11 cellular contexts compared by ENCODE assay signal in the genomic region with DNA sequence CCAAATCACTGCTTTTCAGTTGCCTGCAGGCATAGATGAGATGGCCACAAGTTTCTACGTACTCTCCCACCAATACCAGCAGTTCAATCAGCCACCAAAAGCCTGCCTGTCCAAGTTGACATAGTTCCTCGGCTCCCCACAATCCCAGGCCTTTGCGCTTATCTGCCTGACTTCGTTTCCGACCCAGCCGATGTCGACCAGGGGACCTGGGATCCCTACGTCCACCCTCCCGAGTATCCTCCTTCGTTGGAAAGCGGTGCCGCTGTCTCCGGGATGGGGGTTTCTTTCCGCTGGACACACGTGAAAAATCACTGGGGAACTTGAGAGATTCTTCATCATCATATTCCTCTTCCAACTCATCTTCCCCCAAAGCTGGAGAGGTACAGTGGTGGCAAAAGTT. TPM values are rescaled to one million over a fixed set of nuclear protein-coding genes. Genes with fewer than 3 reads are reported as not detected.
DNase-seq lines count a peak whose midpoint lies in the region; ATAC-seq and TF ChIP-seq lines count a peak whose summit lies in the region.
"Had no signal": no experiment of that assay in that cellular context is flagged by ENCODE, and none has a peak within 500 bp of the region (broad histone marks: within the 10 kb centered on the region; RNA-seq: fewer than 3 reads in every experiment).

No MANE protein-coding gene starts in this region.

- ATAC-seq in naive B cell (ENCODE audit: low read depth in 2 of 2) (no peak), HG03457 (IDR thresholded peaks at IDR 0.05; ENCODE audit: unreplicated experiment) (no peak)
- ATAC-seq: activated CD4-positive, CD25-positive, alpha-beta regulatory T cell treated with anti-CD3 and anti-CD28 coated beads, Interleukin-2, amount 50 U/mL, for 24 hours had no signal

- H3K9ac ChIP-seq in BLaER1: no peak overlapping the region; the same call in 1 of the 2 replicates

- intact Hi-C loops in ascending aorta (cut with DNase I) (no loop called here), lower leg skin (cut with DNase I; ENCODE audit: low total_unique reads) (no loop called here)

- DNase-seq in HFFc6 (no peak), ascending aorta (ENCODE audit: low spot score in 2 of 2) (no peak), naive B cell (no peak), coronary artery (ENCODE audit: low spot score) (no peak), lower leg skin (ENCODE audit: low spot score in 2 of 2) (no peak), GF-D8 (lab: John Stamatoyannopoulos, UW) (no peak)
- DNase-seq: central memory CD4-positive, alpha-beta T cell; NCI-H526 treated with DMSO at 0.1 percent for 48 hours had no signal

- H3K36me3 Mint-ChIP-seq in HFFc6 (ENCODE audit: low read depth) (peaks cover 26% of the 10 kb centered on the region), naive B cell (no peaks in the 10 kb centered on the region)

- H3K27ac ChIP-seq in BLaER1: 0 out of 2 replicates have a peak overlapping the region, but pooled peaks have one; percentile 84
- peak overlapping the region; percentile 89 to 93 for H3K27ac ChIP-seq in ascending aorta
- H3K27ac ChIP-seq in coronary artery: peak overlapping the region in 1 of 2 donors; percentile 18

- H3K4me3 ChIP-seq in BLaER1 (peak overlapping the region; percentile 88), ascending aorta (no peak overlapping the region), coronary artery (no peak overlapping the region), lower leg skin (ENCODE audit: low read depth, poor library complexity, severe bottlenecking) (no peak overlapping the region)

- no peak for TF ChIP-seq POLR2A in lower leg skin (IDR thresholded peaks at IDR 0.05)

- 90% methylated on average over 15 of the region's 15 CpGs for WGBS in lower leg skin, 2 donors

- H3K36me3 ChIP-seq in BLaER1 (peaks cover 37% of the 10 kb centered on the region), ascending aorta (peaks cover under 1 to 5% of the 10 kb centered on the region in 2 donors)

- TF ChIP-seq CTCF in HFFc6 (IDR thresholded peaks at IDR 0.05) (no peak), ascending aorta (IDR thresholded peaks at IDR 0.05) (no peak), coronary artery (IDR thresholded peaks at IDR 0.05) (no peak), lower leg skin (IDR thresholded peaks at IDR 0.05) (no peak)

- H3K9me3 Mint-ChIP-seq in HFFc6 (no peaks in the 10 kb centered on the region), naive B cell (no peaks in the 10 kb centered on the region)

- peaks cover 20% of the 10 kb centered on the region for H4K20me1 ChIP-seq in BLaER1

- H3K4me1 Mint-ChIP-seq in HFFc6 (ENCODE audit: low read depth) (peaks cover 50% of the 10 kb centered on the region), naive B cell (peaks cover 40 to 59% (median 47%) of the 10 kb centered on the region in 3 donors)

- H3K4me3 Mint-ChIP-seq in HFFc6 (peak overlapping the region; percentile 95; the same call in 1 of the 2 replicates), naive B cell (peak overlapping the region; percentile 76 to 98 (median 96))

- peak overlapping the region; percentile 92 for H3K4me2 ChIP-seq in BLaER1

- H3K4me1 ChIP-seq in BLaER1 (peaks cover 64% of the 10 kb centered on the region), ascending aorta (peaks cover 8 to 32% of the 10 kb centered on the region in 2 donors)

- H3K27me3 Mint-ChIP-seq in HFFc6 (ENCODE audit: insufficient read depth) (peaks cover 5% of the 10 kb centered on the region), naive B cell (no peaks in the 10 kb centered on the region)

- H3K27ac Mint-ChIP-seq in HFFc6: peak overlapping the region; percentile 4; the same call in 1 of the 2 replicates
- H3K27ac Mint-ChIP-seq in naive B cell: peak overlapping the region in 5 of 6 donors; percentile 67 to 95 (median 90)

- no peaks in the 10 kb centered on the region for H3K27me3 ChIP-seq in BLaER1
- H3K27me3 ChIP-seq in ascending aorta: no peaks in the 10 kb centered on the region

- H3K9me3 ChIP-seq in BLaER1 (no peaks in the 10 kb centered on the region), ascending aorta (no peaks in the 10 kb centered on the region)

RNA-seq across cellular contexts. Expression of gene DNAJC14, which starts 1.6 kb away (rescaled TPM):
- total RNA-seq in HFFc6 (2021; fragmentation: NEBNext Ultra II Directional; extraction: Animal tissue kit (Norgen Biotek cat#: 25700)): 10 to 100 TPM; 31.7 to 33.5 (median 32.5) TPM
- total RNA-seq in ascending aorta: 26.1 TPM
- polyA plus RNA-seq in naive B cell (ENCODE audit: low read depth in 6 of 6): 10 to 100 TPM; 29.0 to 46.9 (median 37.4) TPM
- total RNA-seq in lower leg skin: 10 to 100 TPM; 25.8 to 39.3 (median 36.1) TPM

RNA-seq across cellular contexts. Expression of gene ORMDL2, which starts 10.0 kb away (rescaled TPM):
- total RNA-seq in HFFc6 (2021; fragmentation: NEBNext Ultra II Directional; extraction: Animal tissue kit (Norgen Biotek cat#: 25700)): 100 to 1,000 TPM in 1 of 6 experiments, 10 to 100 TPM in 5; 79.9 to 100 (median 90.1) TPM
- 13.8 TPM for total RNA-seq in ascending aorta
- polyA plus RNA-seq in naive B cell (ENCODE audit: low read depth in 6 of 6): 100 to 1,000 TPM in 3 of 6 donors, 10 to 100 TPM in 3; 73.9 to 114 (median 98.1) TPM
- 10 to 100 TPM; 10.7 to 21.5 (median 17.8) TPM for total RNA-seq in lower leg skin

RNA-seq across cellular contexts. Expression of gene SARNP, which starts 10.3 kb away (rescaled TPM):
- total RNA-seq in HFFc6 (2021; fragmentation: NEBNext Ultra II Directional; extraction: Animal tissue kit (Norgen Biotek cat#: 25700)): 10 to 100 TPM; 68.9 to 85.5 (median 78.4) TPM
- total RNA-seq in ascending aorta: 13.4 TPM
- 100 to 1,000 TPM in 4 of 6 donors, 10 to 100 TPM in 2; 92.8 to 128 (median 106) TPM for polyA plus RNA-seq in naive B cell (ENCODE audit: low read depth in 6 of 6)
- total RNA-seq in lower leg skin: 10 to 100 TPM; 36.8 to 62.1 (median 59.6) TPM

RNA-seq across cellular contexts. Expression of gene MMP19, which starts 14.9 kb away (rescaled TPM):
- total RNA-seq in HFFc6 (2021; fragmentation: NEBNext Ultra II Directional; extraction: Animal tissue kit (Norgen Biotek cat#: 25700)): 10 to 100 TPM; 13.7 to 24.7 (median 21.4) TPM
- total RNA-seq in ascending aorta: 37.5 TPM
- polyA plus RNA-seq in naive B cell (ENCODE audit: low read depth in 6 of 6): under 1 TPM in 1 of 6 donors, not detected in 5; 0.21 TPM
- total RNA-seq in lower leg skin: 1 to 10 TPM; 3.4 to 9.0 (median 5.1) TPM
